ENCODE assay signal across 9 cellular contexts in genomic region chr6:31730631-31731086, GRCh38. TPM values are rescaled to one million over a fixed set of nuclear protein-coding genes. Genes with fewer than 3 reads are reported as not detected.
DNase-seq lines count a peak whose midpoint lies in the region; ATAC-seq, FAIRE-seq and TF ChIP-seq lines count a peak whose summit lies in the region.
"Had no signal": no experiment of that assay in that cellular context is flagged by ENCODE, and none has a peak within 500 bp of the region (broad histone marks: within the 10 kb centered on the region; RNA-seq: fewer than 3 reads in every experiment).

No MANE protein-coding gene starts in this region.

- H3K36me3 Mint-ChIP-seq in HFFc6 (ENCODE audit: low read depth) = peaks cover 51% of the 10 kb centered on the region
- peaks cover 73% of the 10 kb centered on the region for H3K36me3 Mint-ChIP-seq in activated B cell treated with CpG ODN at 0.5 μM for 24 hours (ENCODE audit: low read depth)

- CTCF ChIA-PET in activated B cell treated with CpG ODN at 0.5 μM for 24 hours (lab: Charles Lee) = interaction anchor here (1.0 to 5.9 kb wide), 7 partner anchors 19 to 100 kb away, joined by 4 to 49 read pairs (median 9); partner anchors contain the start of genes HSPA1A, HSPA1B, HSPA1L and LSM2

- peak overlapping the region; percentile 99 for H3K27ac ChIP-seq in hepatocyte
- peak overlapping the region; percentile 79 for H3K27ac ChIP-seq in smooth muscle cell (ENCODE audit: low read depth)
- H3K27ac ChIP-seq in pancreas = peak overlapping the region in 2 of 4 donors; percentile 84 to 89

- H4K20me1 ChIP-seq in hepatocyte (ENCODE audit: insufficient read depth, poor library complexity, severe bottlenecking) (peaks cover 25% of the 10 kb centered on the region), smooth muscle cell (ENCODE audit: low read depth) (peaks cover 56% of the 10 kb centered on the region)

- H3K36me3 ChIP-seq in hepatocyte (replicated peaks; ENCODE audit: insufficient read depth, low read depth) (no peaks in the 10 kb centered on the region), smooth muscle cell (ENCODE audit: low read depth) (no peaks in the 10 kb centered on the region), pancreas (peaks cover 0 to 21% (median 17%) of the 10 kb centered on the region in 3 donors)

- POLR2A ChIA-PET in activated B cell treated with CpG ODN at 0.5 μM for 24 hours (lab: Charles Lee) = interaction anchor here (0.5 to 7.7 kb wide), 17 partner anchors 8 to 183 kb away, joined by 3 to 131 read pairs (median 11); partner anchors contain the start of genes ABHD16A, BAG6, CLIC1 and HSPA1A

- H3K4me1 ChIP-seq in hepatocyte (ENCODE audit: insufficient read depth) (peaks cover 19% of the 10 kb centered on the region), smooth muscle cell (ENCODE audit: low read depth) (peaks cover 20% of the 10 kb centered on the region), pancreas (peaks cover 0 to 4% (median 0%) of the 10 kb centered on the region in 3 donors)

- H3F3A ChIP-seq in smooth muscle cell (ENCODE audit: low read depth) = peaks cover 55% of the 10 kb centered on the region

- no peaks in the 10 kb centered on the region for H3K9me2 ChIP-seq in hepatocyte (replicated peaks; ENCODE audit: insufficient read depth)

- H3K27me3 Mint-ChIP-seq in HFFc6 (ENCODE audit: insufficient read depth) (peaks cover 2% of the 10 kb centered on the region), activated B cell treated with CpG ODN at 0.5 μM for 24 hours (no peaks in the 10 kb centered on the region)

- H2AFZ ChIP-seq in hepatocyte (no peak overlapping the region), smooth muscle cell (ENCODE audit: low read depth) (no peak overlapping the region)

- 92% methylated on average over 11 of the region's 11 CpGs for WGBS in hepatocyte (ENCODE audit: low lambda C conversion rate, missing lambda C conversion rate)
- 91% methylated on average over 11 of the region's 11 CpGs for WGBS in smooth muscle cell (ENCODE audit: low lambda C conversion rate)
- WGBS in pancreas, 2 donors = 88 to 89% methylated on average over 11 of the region's 11 CpGs

- H3K4me1 Mint-ChIP-seq in HFFc6 (ENCODE audit: low read depth) (peaks cover 51% of the 10 kb centered on the region), activated B cell treated with CpG ODN at 0.5 μM for 24 hours (peaks cover 74% of the 10 kb centered on the region)

- H3K4me3 Mint-ChIP-seq in HFFc6 = peak overlapping the region; percentile 93
- H3K4me3 Mint-ChIP-seq in activated B cell treated with CpG ODN at 0.5 μM for 24 hours = peak overlapping the region; percentile 97

- TF ChIP-seq CTCF in HFFc6 (IDR thresholded peaks at IDR 0.05) (no peak), activated B cell treated with CpG ODN at 0.5 μM for 24 hours (IDR thresholded peaks at IDR 0.05) (no peak), hepatocyte (IDR thresholded peaks at IDR 0.05; ENCODE audit: poor library complexity) (no peak), smooth muscle cell (IDR thresholded peaks at IDR 0.05; ENCODE audit: borderline replicate concordance, insufficient read depth, poor library complexity, severe bottlenecking) (no peak), pancreas (IDR thresholded peaks at IDR 0.05) (no peak)

- H3K9me3 Mint-ChIP-seq in HFFc6 (no peaks in the 10 kb centered on the region), activated B cell treated with CpG ODN at 0.5 μM for 24 hours (no peaks in the 10 kb centered on the region)

- H3K9me3 ChIP-seq in hepatocyte (ENCODE audit: low read depth) = no peaks in the 10 kb centered on the region
- no peaks in the 10 kb centered on the region for H3K9me3 ChIP-seq in smooth muscle cell (replicated peaks; ENCODE audit: low read depth)
- H3K9me3 ChIP-seq in pancreas = no peaks in the 10 kb centered on the region

- H3K4me2 ChIP-seq in hepatocyte (peak overlapping the region; percentile 82), smooth muscle cell (peak overlapping the region; percentile 95)

- H3K27ac Mint-ChIP-seq in HFFc6 (peak overlapping the region; percentile 94), activated B cell treated with CpG ODN at 0.5 μM for 24 hours (peak overlapping the region; percentile 92)

- H3K4me3 ChIP-seq in hepatocyte (no peak overlapping the region), smooth muscle cell (peak overlapping the region; percentile 89), pancreas (peak overlapping the region in 1 of 4 donors; percentile 66)

- no peak overlapping the region for H3K9ac ChIP-seq in smooth muscle cell (ENCODE audit: low read depth)

- H3K27me3 ChIP-seq in hepatocyte (no peaks in the 10 kb centered on the region), smooth muscle cell (ENCODE audit: low read depth) (no peaks in the 10 kb centered on the region), pancreas (no peaks in the 10 kb centered on the region)

- DNase-seq in HFFc6 = no peak
- DNase-seq in activated B cell treated with CpG ODN at 0.5 μM for 24 hours = no peak
- DNase-seq in hepatocyte (ENCODE audit: low spot score) = no peak
- DNase-seq in smooth muscle cell (lab: John Stamatoyannopoulos, UW; ENCODE audit: unreplicated experiment) = no peak
- DNase-seq in pancreas = no peak
- no peak for DNase-seq in GM19240 (ENCODE audit: insufficient read length, low spot score)
- no peak for DNase-seq in left lobe of liver (ENCODE audit: low spot score)

- no peak for FAIRE-seq in pancreas (lab: Jason Lieb, UNC)
- FAIRE-seq: islet of Langerhans had no signal

- peaks cover 60% of the 10 kb centered on the region for H3K79me2 ChIP-seq in hepatocyte
- peaks cover 40% of the 10 kb centered on the region for H3K79me2 ChIP-seq in smooth muscle cell (ENCODE audit: low read depth)

- ATAC-seq in activated B cell treated with CpG ODN at 0.5 μM for 24 hours (ENCODE audit: low read depth) (no peak), HG03457 (IDR thresholded peaks at IDR 0.05; ENCODE audit: unreplicated experiment) (no peak), pancreas (no peak), left lobe of liver (no peak)

- intact Hi-C loops in activated B cell treated with CpG ODN at 0.5 μM for 24 hours (cut with micrococcal nuclease) = loop anchor here (10.0 kb wide), 1 partner anchor 236 kb away; the partner anchor contains the start of gene MICB
- intact Hi-C loops in pancreas (cut with DNase I) = no loop called here

RNA-seq across cellular contexts. Expression of gene DDAH2, which starts 1.6 kb away (rescaled TPM):
- total RNA-seq in HFFc6 (2021; fragmentation: NEBNext Ultra II Directional; extraction: Animal tissue kit (Norgen Biotek cat#: 25700)) = 10 to 100 TPM; 44.0 to 47.8 (median 46.0) TPM
- total RNA-seq in activated B cell treated with CpG ODN at 0.5 μM for 24 hours (30.7 and 32.5 TPM in 2 replicates), hepatocyte (93.8 and 108 TPM in 2 replicates), smooth muscle cell (62.9 and 104 TPM in 2 replicates), pancreas (10 to 100 TPM in 4 of 6 donors, 1 to 10 TPM in 2; 6.5 to 32.8 (median 13.0) TPM), left lobe of liver (22.2 TPM)
- polyA plus RNA-seq in hepatocyte (137 and 157 TPM in 2 replicates), smooth muscle cell (122 and 134 TPM in 2 replicates), pancreas (10 to 100 TPM; 58.2 to 68.8 TPM)

RNA-seq across cellular contexts. Expression of gene CLIC1, which starts 5.7 kb away (rescaled TPM):
- 100 to 1,000 TPM; 638 to 833 (median 745) TPM for total RNA-seq in HFFc6 (2021; fragmentation: NEBNext Ultra II Directional; extraction: Animal tissue kit (Norgen Biotek cat#: 25700))
- total RNA-seq in activated B cell treated with CpG ODN at 0.5 μM for 24 hours (374 and 397 TPM in 2 replicates), hepatocyte (454 and 463 TPM in 2 replicates), smooth muscle cell (373 and 417 TPM in 2 replicates), pancreas (100 to 1,000 TPM in 2 of 6 donors, 10 to 100 TPM in 4; 61.0 to 150 (median 80.8) TPM), left lobe of liver (37.7 TPM)
- polyA plus RNA-seq in hepatocyte (555 and 599 TPM in 2 replicates), smooth muscle cell (610 and 628 TPM in 2 replicates), pancreas (100 to 1,000 TPM in 1 of 2 donors, 10 to 100 TPM in 1; 91.8 to 154 TPM)

RNA-seq across cellular contexts. Expression of gene MPIG6B, which starts 7.5 kb away (rescaled TPM):
- total RNA-seq in HFFc6 (2021; fragmentation: NEBNext Ultra II Directional; extraction: Animal tissue kit (Norgen Biotek cat#: 25700)) = not detected
- total RNA-seq in activated B cell treated with CpG ODN at 0.5 μM for 24 hours (0.12 TPM in 1 of 2 replicates, not detected in the other), hepatocyte (not detected in 2 replicates), smooth muscle cell (0.09 TPM in 1 of 2 replicates, not detected in the other), pancreas (under 1 TPM in 1 of 6 donors, not detected in 5; 0.06 TPM), left lobe of liver (0.33 TPM)
- polyA plus RNA-seq in hepatocyte (0.33 TPM in 1 of 2 replicates, not detected in the other), smooth muscle cell (1.1 TPM in 1 of 2 replicates, not detected in the other), pancreas (under 1 TPM in 1 of 2 donors, not detected in 1; 0.05 TPM)

RNA-seq across cellular contexts. Expression of gene LY6G6C, which starts 9.1 kb away (rescaled TPM):
- total RNA-seq in HFFc6 (2021; fragmentation: NEBNext Ultra II Directional; extraction: Animal tissue kit (Norgen Biotek cat#: 25700)) = not detected
- total RNA-seq in activated B cell treated with CpG ODN at 0.5 μM for 24 hours (not detected in 2 replicates), hepatocyte (not detected in 2 replicates), smooth muscle cell (3.8 and 5.2 TPM in 2 replicates), pancreas (not detected), left lobe of liver (not detected)
- polyA plus RNA-seq in hepatocyte (0.30 and 0.39 TPM in 2 replicates), smooth muscle cell (3.9 and 7.2 TPM in 2 replicates), pancreas (not detected)

RNA-seq across cellular contexts. Expression of gene MSH5, which starts 9.1 kb away (rescaled TPM):
- 10 to 100 TPM in 4 of 6 experiments, 1 to 10 TPM in 2; 7.4 to 14.8 (median 12.6) TPM for total RNA-seq in HFFc6 (2021; fragmentation: NEBNext Ultra II Directional; extraction: Animal tissue kit (Norgen Biotek cat#: 25700))
- total RNA-seq in activated B cell treated with CpG ODN at 0.5 μM for 24 hours (35.4 and 47.3 TPM in 2 replicates), hepatocyte (6.4 and 7.9 TPM in 2 replicates), smooth muscle cell (10.6 and 15.4 TPM in 2 replicates), pancreas (1 to 10 TPM; 2.2 to 7.6 (median 5.3) TPM), left lobe of liver (5.2 TPM)
- polyA plus RNA-seq in hepatocyte (4.9 and 8.5 TPM in 2 replicates), smooth muscle cell (4.7 and 10.5 TPM in 2 replicates), pancreas (10 to 100 TPM; 11.3 to 17.4 TPM)
